ENCODE assay signal across 14 cellular contexts in the genomic region with DNA sequence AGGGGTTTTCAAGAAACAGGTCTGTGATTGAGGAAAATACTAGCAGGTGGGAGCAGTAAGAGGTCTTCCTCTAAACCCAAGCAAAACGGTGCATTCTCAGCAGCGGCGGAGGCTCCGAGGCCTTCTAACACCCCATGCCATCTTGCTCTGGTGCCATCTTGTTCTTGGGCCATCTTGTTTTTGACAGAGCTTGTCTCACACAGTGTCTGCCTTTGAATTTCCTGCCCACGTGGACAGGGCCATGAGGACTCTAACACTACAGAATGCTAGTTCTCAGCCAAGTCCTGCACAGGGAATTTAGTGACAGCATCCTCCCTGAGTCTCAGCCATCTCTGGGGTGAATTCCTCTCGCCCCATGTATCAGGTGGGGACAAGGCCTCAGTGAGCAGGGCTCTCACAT.
DNase-seq lines count a peak whose midpoint lies in the region; ATAC-seq, FAIRE-seq and TF ChIP-seq lines count a peak whose summit lies in the region.
"Had no signal": no experiment of that assay in that cellular context is flagged by ENCODE, and none has a peak within 500 bp of the region (broad histone marks: within the 10 kb centered on the region; RNA-seq: fewer than 3 reads in every experiment).

No MANE protein-coding gene starts in this region.

- no peak for TF ChIP-seq EP300 in K562 (IDR thresholded peaks at IDR 0.05; ENCODE audit: low read length)
- TF ChIP-seq EP300 in HepG2 (IDR thresholded peaks at IDR 0.05; ENCODE audit: low read depth in 2 of 2, low read length in 2 of 2) = no peak
- TF ChIP-seq EP300 in HepG2 (CRISPR knock-in tag; IDR thresholded peaks at IDR 0.05; ENCODE audit: borderline replicate concordance) = no peak
- no peak for TF ChIP-seq EP300 in sigmoid colon (IDR thresholded peaks at IDR 0.05)

- POLR2A ChIA-PET in K562 (lab: Yijun Ruan, JAX) = interaction anchor here (1.7 to 5.0 kb wide), 2 partner anchors 8 to 10 kb away, joined by 3 to 35 read pairs; no protein-coding TSS in a partner anchor
- POLR2A ChIA-PET in HepG2 (lab: Yijun Ruan, JAX) = no interaction called here

- CTCF ChIA-PET in K562 (lab: Yijun Ruan, JAX; ENCODE audit: low intra/inter-chr PET ratio) (no interaction called here), HepG2 (lab: Yijun Ruan, JAX; ENCODE audit: low intra/inter-chr PET ratio, low total read pairs) (no interaction called here)

- H3K27ac ChIP-seq in H9 (ENCODE audit: insufficient read length, low read depth, low read length) (no peak overlapping the region), K562 (ENCODE audit: extremely low read depth, low read depth, low read length) (no peak overlapping the region), HepG2 (ENCODE audit: extremely low read length, insufficient read depth, low read length) (no peak overlapping the region), sigmoid colon (peak overlapping the region in 3 of 4 donors; percentile 24 to 52 (median 48))

- peak; percentile 21 for DNase-seq in H9
- no peak for DNase-seq in K562 (ENCODE audit: extremely low read depth in 1 of 4, low spot score in 3 of 4)
- no peak for DNase-seq in HepG2 (ENCODE audit: low spot score)
- DNase-seq in sigmoid colon = no peak
- DNase-seq in HK-2 (ENCODE audit: unreplicated experiment) = no peak
- DNase-seq: CD4-positive, alpha-beta T cell; DMS79 treated with DMSO at 0.1 percent for 48 hours; GDM1; NCI-H1436; NCI-H524; SIG-M5 had no signal

- no peak overlapping the region for H4K5ac ChIP-seq in H9 (ENCODE audit: insufficient read length, low read depth, low read length)

- H3T11ph ChIP-seq in H9 (ENCODE audit: low read length) = no peak overlapping the region

- no peak overlapping the region for H2BK5ac ChIP-seq in H9 (ENCODE audit: insufficient read length, low read length)

- no peak overlapping the region for H2BK12ac ChIP-seq in H9 (ENCODE audit: insufficient read length, low read depth, low read length)

- TF ChIP-seq CTCF in H9 (conservative IDR thresholded peaks at IDR 0.05) = no peak
- TF ChIP-seq CTCF in K562 (IDR thresholded peaks at IDR 0.05 in 2 of 3, conservative IDR thresholded peaks at IDR 0.05 in 1 of 3; ENCODE audit: insufficient read depth in 2 of 3, low read depth in 1 of 3, low read length in 3 of 3) = no peak
- TF ChIP-seq CTCF in HepG2 (CRISPR knock-in tag; IDR thresholded peaks at IDR 0.05) = no peak
- TF ChIP-seq CTCF in sigmoid colon (IDR thresholded peaks at IDR 0.05) = no peak

- H3K4me1 ChIP-seq in H9 (ENCODE audit: insufficient read depth, low read length) (peaks cover 20% of the 10 kb centered on the region; the same call in 1 of the 2 replicates), K562 (replicated peaks in 1 of 2; ENCODE audit: control insufficient read depth in 2 of 2, insufficient read depth in 2 of 2, low read length in 2 of 2) (peaks cover 10 to 30% of the 10 kb centered on the region in 2 experiments), HepG2 (ENCODE audit: insufficient read depth, low read length) (peaks cover 37% of the 10 kb centered on the region), sigmoid colon (peaks cover 0 to 90% (median 43%) of the 10 kb centered on the region in 4 donors)

- TF ChIP-seq RAD21 in K562 (CRISPR knock-in tag; conservative IDR thresholded peaks at IDR 0.05 in 1 of 2, IDR thresholded peaks at IDR 0.05 in 1 of 2) (no peak), HepG2 (CRISPR knock-in tag; IDR thresholded peaks at IDR 0.05) (no peak)

- H2AFZ ChIP-seq in H9 (ENCODE audit: low read length) (no peak overlapping the region), K562 (ENCODE audit: low read depth, low read length) (no peak overlapping the region), HepG2 (ENCODE audit: low read length) (no peak overlapping the region)

- no peaks in the 10 kb centered on the region for H3K79me1 ChIP-seq in H9 (ENCODE audit: insufficient read depth, low read depth, low read length, poor library complexity, severe bottlenecking)

- no peaks in the 10 kb centered on the region for H3K9me3 ChIP-seq in H9 (ENCODE audit: control insufficient read depth, low read depth, low read length)
- H3K9me3 ChIP-seq in K562 (replicated peaks; ENCODE audit: control insufficient read depth, insufficient read depth, low read depth, low read length) = no peaks in the 10 kb centered on the region
- no peaks in the 10 kb centered on the region for H3K9me3 ChIP-seq in HepG2 (ENCODE audit: low read length)
- H3K9me3 ChIP-seq in sigmoid colon = no peaks in the 10 kb centered on the region

- H2BK20ac ChIP-seq in H9 (ENCODE audit: low read depth, low read length, poor library complexity, severe bottlenecking) = no peak overlapping the region

- H3K56ac ChIP-seq in H9 (ENCODE audit: insufficient read length, low read depth, low read length) = no peak overlapping the region

- H3K79me2 ChIP-seq in H9 (ENCODE audit: insufficient read depth, low read length) = peaks cover 5% of the 10 kb centered on the region; the same call in 1 of the 2 replicates
- no peaks in the 10 kb centered on the region for H3K79me2 ChIP-seq in K562 (ENCODE audit: control insufficient read depth, insufficient read depth, low read length)
- H3K79me2 ChIP-seq in HepG2 (ENCODE audit: insufficient read depth, low read length) = peaks cover 18% of the 10 kb centered on the region

- no CpG with 5 or more reads among the region's 6 CpGs for WGBS in H9 (ENCODE audit: extremely low coverage, insufficient read length, low lambda C conversion rate)
- WGBS in K562 (ENCODE audit: insufficient coverage, low coverage, missing lambda C conversion rate) = 73% methylated on average over 6 of the region's 6 CpGs
- WGBS in HepG2 (ENCODE audit: low lambda C conversion rate) = 97% methylated on average over 6 of the region's 6 CpGs
- 83 to 92% methylated on average over 6 of the region's 6 CpGs for WGBS in sigmoid colon, 2 donors

- intact Hi-C loops in K562 (cut with micrococcal nuclease) = no loop called here
- intact Hi-C loops in HepG2 (cut with micrococcal nuclease; ENCODE audit: unreplicated experiment) = no loop called here
- intact Hi-C loops in sigmoid colon (cut with DNase I) = no loop called here

- BruUV-seq in K562 (replicated peaks; lab: Mats Ljungman, UMichigan) = no TSS peak
- BruUV-seq in HepG2 (replicated peaks; lab: Mats Ljungman, UMichigan) = no TSS peak

- in situ Hi-C loops in K562 (cut with MboI) (no loop called here), HepG2 (cut with HindIII; ENCODE audit: extremely low pct_ligation_motif_present, low pct_unique_long_range_greater_than_20kb) (no loop called here)

- no peak overlapping the region for H3K4me3 ChIP-seq in K562
- no peak overlapping the region for H3K4me3 ChIP-seq in HepG2 (replicated peaks in 1 of 3; ENCODE audit: insufficient read depth in 1 of 3, low read depth in 2 of 3, low read length in 3 of 3)
- no peak overlapping the region for H3K4me3 ChIP-seq in sigmoid colon

- H3K36me3 ChIP-seq in K562 (ENCODE audit: control insufficient read depth, insufficient read depth, low read length) = no peaks in the 10 kb centered on the region
- H3K36me3 ChIP-seq in HepG2 (replicated peaks in 1 of 2; ENCODE audit: control insufficient read depth in 1 of 2, insufficient read depth in 2 of 2, low read length in 2 of 2) = peaks cover 4 to 5% of the 10 kb centered on the region in 2 experiments; a peak in 3 of 5 replicates
- H3K36me3 ChIP-seq in sigmoid colon = no peaks in the 10 kb centered on the region

- no peak for FAIRE-seq in K562 (lab: Jason Lieb, UNC)
- FAIRE-seq in HepG2 (lab: Jason Lieb, UNC) = no peak
- FAIRE-seq: GM12892 had no signal

- H3K4me1 Mint-ChIP-seq in H9 = peaks cover 61 to 77% of the 10 kb centered on the region in 2 experiments

- H4K91ac ChIP-seq in H9 (ENCODE audit: insufficient read length, low read depth, low read length) = no peak overlapping the region

- H3K27me3 ChIP-seq in H9 (ENCODE audit: insufficient read depth, low read length) (no peaks in the 10 kb centered on the region), K562 (ENCODE audit: control insufficient read depth in 2 of 2, insufficient read depth in 2 of 2, low read length in 2 of 2) (no peaks in the 10 kb centered on the region), HepG2 (ENCODE audit: control insufficient read depth in 1 of 2, insufficient read depth in 2 of 2, low read length in 2 of 2) (no peaks in the 10 kb centered on the region), sigmoid colon (no peaks in the 10 kb centered on the region)

- no peak overlapping the region for H4K8ac ChIP-seq in H9 (replicated peaks; ENCODE audit: insufficient read length, low read depth, low read length)

- no peak overlapping the region for H3K23ac ChIP-seq in H9 (ENCODE audit: insufficient read length, low read depth, low read length)

- no peak overlapping the region for H3K4me3 Mint-ChIP-seq in H9
- H3K4me3 Mint-ChIP-seq: CD4-positive, alpha-beta T cell had no signal

- H3K23me2 ChIP-seq in H9 (ENCODE audit: insufficient read length, low read depth, low read length, poor library complexity, severe bottlenecking) = no peaks in the 10 kb centered on the region

- H2AK5ac ChIP-seq in H9 (ENCODE audit: insufficient read length, low read length) = no peak overlapping the region

- H3K14ac ChIP-seq in H9 (ENCODE audit: insufficient read depth, low read length) = no peak overlapping the region

- H2BK120ac ChIP-seq in H9 (ENCODE audit: low read depth, low read length, poor library complexity, severe bottlenecking) = no peak overlapping the region

- H2BK15ac ChIP-seq in H9 (ENCODE audit: low read depth, low read length) = no peak overlapping the region

- no peak overlapping the region for H3K4ac ChIP-seq in H9 (ENCODE audit: low read depth, low read length)

- ATAC-seq in K562 (no peak), HepG2 (no peak), HG03457 (IDR thresholded peaks at IDR 0.05; ENCODE audit: unreplicated experiment) (no peak), HG03025 (IDR thresholded peaks at IDR 0.05; ENCODE audit: low FRiP score, unreplicated experiment) (no peak)

- H3K4me2 ChIP-seq in H9 (ENCODE audit: insufficient read depth, insufficient read length, low read length) = no peak overlapping the region
- no peak overlapping the region for H3K4me2 ChIP-seq in K562 (ENCODE audit: insufficient read depth, low read length)
- H3K4me2 ChIP-seq in HepG2 (ENCODE audit: low read depth, low read length) = no peak overlapping the region

- no peak overlapping the region for H3K27ac Mint-ChIP-seq in H9
- H3K27ac Mint-ChIP-seq: CD4-positive, alpha-beta T cell had no signal

- H3K27me3 Mint-ChIP-seq in H9 (ENCODE audit: low read depth) = no peaks in the 10 kb centered on the region
- H3K27me3 Mint-ChIP-seq: CD4-positive, alpha-beta T cell had no signal

- TF ChIP-seq POLR2A in K562 (conservative IDR thresholded peaks at IDR 0.05) (no peak), HepG2 (IDR thresholded peaks at IDR 0.05; ENCODE audit: insufficient read depth in 1 of 2, low read depth in 2 of 2, low read length in 2 of 2) (no peak), sigmoid colon (IDR thresholded peaks at IDR 0.05) (no peak)

- no peaks in the 10 kb centered on the region for H3K9me3 Mint-ChIP-seq in H9
- H3K9me3 Mint-ChIP-seq: CD4-positive, alpha-beta T cell had no signal

- H3K9ac ChIP-seq in H9 (ENCODE audit: extremely low read depth, insufficient read length, low read length) (no peak overlapping the region), K562 (ENCODE audit: insufficient read depth in 1 of 2, low read depth in 2 of 2, low read length in 2 of 2) (0 out of 4 replicates have a peak overlapping the region, but pooled peaks of 1 of the 2 experiments have one; percentile 0), HepG2 (ENCODE audit: insufficient read depth, low read depth, low read length) (no peak overlapping the region)

- no peak overlapping the region for H3K18ac ChIP-seq in H9 (ENCODE audit: insufficient read length, low read depth, low read length)

- H3K36me3 Mint-ChIP-seq in H9 (ENCODE audit: insufficient read depth in 1 of 3, low read depth in 3 of 3) = peaks cover 0 to 4% (median 0%) of the 10 kb centered on the region in 3 experiments; a peak in 2 of 7 replicates

- no peaks in the 10 kb centered on the region for H3K9me1 ChIP-seq in K562 (ENCODE audit: control insufficient read depth, insufficient read depth, low read length)

- H4K20me1 ChIP-seq in H9 (ENCODE audit: control insufficient read depth, insufficient read depth, insufficient read length) = no peaks in the 10 kb centered on the region
- no peaks in the 10 kb centered on the region for H4K20me1 ChIP-seq in K562 (replicated peaks; ENCODE audit: control insufficient read depth, insufficient read depth, low read length)
- H4K20me1 ChIP-seq in HepG2 (ENCODE audit: insufficient read depth, low read length) = no peaks in the 10 kb centered on the region

Comparison
In these comparisons a context has a peak if more than half of its experiments do, and no peak if none do; other contexts are left out.
1. H3K27ac ChIP-seq: peak in sigmoid colon (3 of 4); none in H9 (single experiment), K562 (single experiment) and HepG2 (single experiment).